Comparison of ENCODE assay signal across 7 cellular contexts in genomic region chr10:30751678-30752331, GRCh38.
A peak's percentile ranks its signal among the peaks of the same experiment; 100 is the strongest.
DNase-seq lines count a peak whose midpoint lies in the region; ATAC-seq, FAIRE-seq and TF ChIP-seq lines count a peak whose summit lies in the region.

No MANE protein-coding gene starts in this region.

- H3K36me3 ChIP-seq in bronchial epithelial cell (ENCODE audit: control insufficient read depth, insufficient read depth, low read length) (no peaks in the 10 kb centered on the region), keratinocyte (ENCODE audit: control insufficient read depth in 2 of 2, extremely low read depth in 1 of 2, insufficient read depth in 2 of 2, low read length in 2 of 2) (no peaks in the 10 kb centered on the region)

- H2AFZ ChIP-seq in keratinocyte (ENCODE audit: control insufficient read depth, low read length), result no peak overlapping the region

- H4K20me1 ChIP-seq in keratinocyte (ENCODE audit: control insufficient read depth, extremely low read depth, insufficient read depth, low read length), result no peaks in the 10 kb centered on the region

- TF ChIP-seq CTCF in GM12874 (IDR thresholded peaks at IDR 0.05; ENCODE audit: insufficient read depth, low read depth, low read length), result peak; percentile 92
- peak; percentile 80 for TF ChIP-seq CTCF in bronchial epithelial cell (IDR thresholded peaks at IDR 0.05; ENCODE audit: insufficient read depth, low read length, severe bottlenecking)
- peak in 2 of 3 experiments; percentile 30 to 74 for TF ChIP-seq CTCF in keratinocyte (optimal IDR thresholded peaks at IDR 0.05 in 1 of 3, IDR thresholded peaks at IDR 0.05 in 1 of 3, conservative IDR thresholded peaks at IDR 0.05 in 1 of 3; ENCODE audit: extremely low read depth in 1 of 3, insufficient read depth in 2 of 3, low read length in 3 of 3)

- H3K27me3 ChIP-seq in bronchial epithelial cell (ENCODE audit: control insufficient read depth, insufficient read depth, low read length) (no peaks in the 10 kb centered on the region), keratinocyte (ENCODE audit: control insufficient read depth, extremely low read depth, insufficient read depth, low read length) (peaks cover 3% of the 10 kb centered on the region)

- no peaks in the 10 kb centered on the region for H3K79me2 ChIP-seq in keratinocyte (ENCODE audit: control insufficient read depth, insufficient read depth, low read length)

- H3K4me3 ChIP-seq in bronchial epithelial cell (ENCODE audit: low read depth, low read length) (no peak overlapping the region), keratinocyte (ENCODE audit: control insufficient read depth in 2 of 3, extremely low read depth in 1 of 3, insufficient read depth in 2 of 3, low read depth in 1 of 3, low read length in 3 of 3) (no peak overlapping the region)

- no peaks in the 10 kb centered on the region for H3K9me1 ChIP-seq in keratinocyte (ENCODE audit: control insufficient read depth, extremely low read depth, insufficient read depth, low read length)

- no peak overlapping the region for H3K9ac ChIP-seq in keratinocyte (ENCODE audit: control insufficient read depth, extremely low read depth, insufficient read depth, low read length)

- FAIRE-seq in bronchial epithelial cell (lab: Jason Lieb, UNC) (no peak), keratinocyte (lab: Jason Lieb, UNC) (no peak)

- no peaks in the 10 kb centered on the region for H3K9me3 ChIP-seq in keratinocyte (ENCODE audit: control insufficient read depth, low read depth, low read length)

- H3K4me2 ChIP-seq in keratinocyte (ENCODE audit: control insufficient read depth, extremely low read depth, insufficient read depth, low read depth, low read length), result no peak overlapping the region

- H3K4me1 ChIP-seq in keratinocyte (ENCODE audit: control insufficient read depth, extremely low read depth, insufficient read depth, low read length), result no peaks in the 10 kb centered on the region

- no peak overlapping the region for H3K27ac ChIP-seq in keratinocyte (ENCODE audit: control insufficient read depth, insufficient read depth, low read length)

- dilution Hi-C loops in keratinocyte (cut with MboI; ENCODE audit: extremely low pct_ligation_motif_present, low sequenced_read_pairs), result no loop called here

- DNase-seq in bronchial epithelial cell (ENCODE audit: low read depth), result peak; percentile 31
- no peak for DNase-seq in keratinocyte (ENCODE audit: low read depth, low spot score)
- DNase-seq in stimulated activated CD4-positive, alpha-beta T cell treated with anti-CD3 and anti-CD28 coated beads, Interleukin-15, amount 100 ng/mL, for 24 hours, result peak; percentile 73

- ATAC-seq in HG03378 (IDR thresholded peaks at IDR 0.05; ENCODE audit: unreplicated experiment), result peak; percentile 47
- ATAC-seq in SK-N-SH treated with all-trans-retinoic acid at 6 μM for 48 hours, result peak; percentile 88
- no peak for ATAC-seq in GM19467 (IDR thresholded peaks at IDR 0.05; ENCODE audit: unreplicated experiment)

TF ChIP-seq in SK-N-SH treated with all-trans-retinoic acid at 6 μM for 48 hours, 23 proteins besides CTCF, POLR2A, EP300 and RAD21:
- TF ChIP-seq ISL1 (CRISPR knock-in tag; IDR thresholded peaks at IDR 0.05) (no peak), CSDC2 (CRISPR knock-in tag; IDR thresholded peaks at IDR 0.05) (no peak), ZFP30 (CRISPR knock-in tag; IDR thresholded peaks at IDR 0.05) (no peak), OSR1 (CRISPR knock-in tag; IDR thresholded peaks at IDR 0.05) (no peak), TCF4 (CRISPR knock-in tag; IDR thresholded peaks at IDR 0.05; ENCODE audit: borderline replicate concordance) (no peak), RARB (CRISPR knock-in tag; IDR thresholded peaks at IDR 0.05) (no peak), ZNF565 (CRISPR knock-in tag; conservative IDR thresholded peaks at IDR 0.05; ENCODE audit: low read depth) (no peak), ZNF8 (CRISPR knock-in tag; IDR thresholded peaks at IDR 0.05) (no peak), GLIS3 (CRISPR knock-in tag; IDR thresholded peaks at IDR 0.05) (no peak), PATZ1 (CRISPR knock-in tag; IDR thresholded peaks at IDR 0.05; ENCODE audit: borderline replicate concordance) (no peak), POU6F1 (CRISPR knock-in tag; IDR thresholded peaks at IDR 0.05; ENCODE audit: borderline replicate concordance, low read depth) (no peak), ZFP3 (CRISPR knock-in tag; IDR thresholded peaks at IDR 0.05) (no peak), CSRNP3 (CRISPR knock-in tag; IDR thresholded peaks at IDR 0.05) (no peak), CREB5 (CRISPR knock-in tag; IDR thresholded peaks at IDR 0.05; ENCODE audit: low read depth) (no peak), TSHZ2 (CRISPR knock-in tag; IDR thresholded peaks at IDR 0.05) (no peak)
